Comparison of ENCODE assay signal across 14 cellular contexts in genomic region chr20:50277460-50278376, GRCh38.
DNase-seq lines count a peak whose midpoint lies in the region; TF ChIP-seq lines count a peak whose summit lies in the region.
"Had no signal": no experiment of that assay in that cellular context is flagged by ENCODE, and none has a peak within 500 bp of the region (broad histone marks: within the 10 kb centered on the region; RNA-seq: fewer than 3 reads in every experiment).

No MANE protein-coding gene starts in this region.

- TF ChIP-seq POLR2A in esophagus muscularis mucosa (IDR thresholded peaks at IDR 0.05; ENCODE audit: low read depth) (no peak), Peyer's patch (IDR thresholded peaks at IDR 0.05) (no peak)

- POLR2A ChIA-PET in RWPE1 (lab: Yijun Ruan, JAX; ENCODE audit: low non-redundant PET): no interaction called here

- peak overlapping the region; percentile 1 for H3K27ac Mint-ChIP-seq in nephron progenitor cell
- H3K27ac Mint-ChIP-seq: WTC11 had no signal

- WGBS in esophagus muscularis mucosa: 89% methylated on average over 12 of the region's 16 CpGs

- H3K4me3 Mint-ChIP-seq in nephron progenitor cell: no peak overlapping the region
- H3K4me3 Mint-ChIP-seq: WTC11 had no signal

- no peaks in the 10 kb centered on the region for H3K27me3 ChIP-seq in esophagus muscularis mucosa
- no peaks in the 10 kb centered on the region for H3K27me3 ChIP-seq in tibial artery
- no peaks in the 10 kb centered on the region for H3K27me3 ChIP-seq in Peyer's patch
- H3K27me3 ChIP-seq: ovary had no signal

- H3K4me3 ChIP-seq in esophagus muscularis mucosa (no peak overlapping the region), tibial artery (no peak overlapping the region), Peyer's patch (no peak overlapping the region)
- H3K4me3 ChIP-seq: ovary had no signal

- no peak for TF ChIP-seq EP300 in esophagus muscularis mucosa (IDR thresholded peaks at IDR 0.05)

- no peaks in the 10 kb centered on the region for H3K9me3 ChIP-seq in esophagus muscularis mucosa
- no peaks in the 10 kb centered on the region for H3K9me3 ChIP-seq in tibial artery
- no peaks in the 10 kb centered on the region for H3K9me3 ChIP-seq in Peyer's patch
- H3K9me3 ChIP-seq: ovary had no signal

- H3K9me3 Mint-ChIP-seq in nephron progenitor cell: no peaks in the 10 kb centered on the region
- H3K9me3 Mint-ChIP-seq: WTC11 had no signal

- no peaks in the 10 kb centered on the region for H3K36me3 ChIP-seq in esophagus muscularis mucosa
- H3K36me3 ChIP-seq in tibial artery: no peaks in the 10 kb centered on the region
- H3K36me3 ChIP-seq in Peyer's patch: no peaks in the 10 kb centered on the region
- H3K36me3 ChIP-seq: ovary had no signal

- H3K27ac ChIP-seq in RWPE1 (peak overlapping the region; percentile 72), esophagus muscularis mucosa (replicated peaks in 1 of 4) (peak overlapping the region in 3 of 4 donors; percentile 43 to 58 (median 54)), tibial artery (peak overlapping the region; percentile 65 to 72), Peyer's patch (peak overlapping the region in 2 of 4 donors; percentile 52 to 59)
- H3K27ac ChIP-seq: epithelial cell of prostate had no signal

- intact Hi-C loops in esophagus muscularis mucosa (cut with DNase I) (no loop called here), tibial artery (cut with DNase I; ENCODE audit: low total_unique reads) (loop anchor here (5.0 kb wide), 1 partner anchor 45 kb away; no protein-coding TSS in a partner anchor), head of caudate nucleus (cut with DNase I) (no loop called here)

- H3K27me3 Mint-ChIP-seq in nephron progenitor cell (ENCODE audit: low read depth, poor library complexity): peaks cover 5% of the 10 kb centered on the region

- TF ChIP-seq CTCF in RWPE1 (conservative IDR thresholded peaks at IDR 0.05; ENCODE audit: low read depth) (no peak), esophagus muscularis mucosa (IDR thresholded peaks at IDR 0.05) (no peak), nephron progenitor cell (IDR thresholded peaks at IDR 0.05) (no peak), tibial artery (IDR thresholded peaks at IDR 0.05) (no peak), Peyer's patch (IDR thresholded peaks at IDR 0.05) (no peak)

- H3K4me1 ChIP-seq in esophagus muscularis mucosa (peaks cover 23 to 43% (median 34%) of the 10 kb centered on the region in 4 donors), tibial artery (peaks cover 0 to 37% (median 27%) of the 10 kb centered on the region in 4 donors), Peyer's patch (peaks cover 0 to 26% (median 0%) of the 10 kb centered on the region in 4 donors)

- no peaks in the 10 kb centered on the region for H3K36me3 Mint-ChIP-seq in nephron progenitor cell (ENCODE audit: low read depth)
- H3K36me3 Mint-ChIP-seq: WTC11 had no signal

- no peak for DNase-seq in RWPE1 (ENCODE audit: low spot score)
- DNase-seq in esophagus muscularis mucosa (ENCODE audit: extremely low spot score): no peak
- DNase-seq in nephron progenitor cell: no peak
- peak in 1 of 2 donors; percentile 65 for DNase-seq in tibial artery
- DNase-seq in NCI-H1417 (lab: John Stamatoyannopoulos, UW): no peak
- no peak for DNase-seq in Peyer's patch
- DNase-seq in head of caudate nucleus: no peak
- DNase-seq: activated naive CD4-positive, alpha-beta T cell treated with anti-CD3 and anti-CD28 coated beads, Interleukin-2, amount 50 U/mL, for 16 hours; NCI-H446 treated with DMSO at 0.1 percent for 48 hours; stimulated activated CD4-positive, alpha-beta T cell treated with anti-CD3 and anti-CD28 coated beads, Interleukin-2, amount 100 ng/mL, for 24 hours; SW 1271 had no signal

- peaks cover 52% of the 10 kb centered on the region for H3K4me1 Mint-ChIP-seq in nephron progenitor cell
- H3K4me1 Mint-ChIP-seq: WTC11 had no signal

- CTCF ChIA-PET in RWPE1 (lab: Yijun Ruan, JAX): no interaction called here
